ENCODE assay signal across 8 cellular contexts in genomic region chr1:110053557-110054428, GRCh38. TPM values are rescaled to one million over a fixed set of nuclear protein-coding genes. Genes with fewer than 3 reads are reported as not detected.
A peak's percentile ranks its signal among the peaks of the same experiment; 100 is the strongest.
DNase-seq lines count a peak whose midpoint lies in the region; ATAC-seq and TF ChIP-seq lines count a peak whose summit lies in the region.

No MANE protein-coding gene starts in this region.

- ATAC-seq in naive thymus-derived CD8-positive, alpha-beta T cell = peak; percentile 78 to 83
- ATAC-seq in GM21390 (IDR thresholded peaks at IDR 0.05; ENCODE audit: unreplicated experiment) = no peak

- H3K27me3 Mint-ChIP-seq in endothelial cell (ENCODE audit: unreplicated experiment) = peaks cover 7% of the 10 kb centered on the region
- H3K27me3 Mint-ChIP-seq in naive thymus-derived CD8-positive, alpha-beta T cell = no peaks in the 10 kb centered on the region

- POLR2A ChIA-PET in naive thymus-derived CD8-positive, alpha-beta T cell (lab: Charles Lee) = interaction anchor here (0.6 kb wide), 1 partner anchor 19 kb away, joined by 5 read pairs; no protein-coding TSS in a partner anchor

- no peak overlapping the region for H3K27ac Mint-ChIP-seq in endothelial cell (ENCODE audit: unreplicated experiment)
- H3K27ac Mint-ChIP-seq in naive thymus-derived CD8-positive, alpha-beta T cell = peak overlapping the region in 1 of 10 donors; percentile 38

- H3K27ac ChIP-seq in substantia nigra (ENCODE audit: low read depth, low read length, poor library complexity, severe bottlenecking) = no peak overlapping the region

- H3K4me1 Mint-ChIP-seq in endothelial cell (ENCODE audit: unreplicated experiment) = peaks cover 30% of the 10 kb centered on the region
- H3K4me1 Mint-ChIP-seq in naive thymus-derived CD8-positive, alpha-beta T cell = peaks cover 0 to 11% (median 3%) of the 10 kb centered on the region in 4 donors

- no peaks in the 10 kb centered on the region for H3K9me3 Mint-ChIP-seq in endothelial cell (ENCODE audit: unreplicated experiment)
- no peaks in the 10 kb centered on the region for H3K9me3 Mint-ChIP-seq in naive thymus-derived CD8-positive, alpha-beta T cell

- H3K4me3 Mint-ChIP-seq in endothelial cell (ENCODE audit: unreplicated experiment) = peak overlapping the region; percentile 57
- no peak overlapping the region for H3K4me3 Mint-ChIP-seq in naive thymus-derived CD8-positive, alpha-beta T cell

- H3K36me3 Mint-ChIP-seq in endothelial cell (ENCODE audit: low read depth, unreplicated experiment) = peaks cover 57% of the 10 kb centered on the region
- H3K36me3 Mint-ChIP-seq in naive thymus-derived CD8-positive, alpha-beta T cell = peaks cover 0 to 97% (median 15%) of the 10 kb centered on the region in 3 donors

- peak; percentile 89 for TF ChIP-seq CTCF in endothelial cell (IDR thresholded peaks at IDR 0.05; ENCODE audit: unreplicated experiment)

- DNase-seq in activated gamma-delta T cell treated with Interleukin-2 at 50 U/mL for 16 hours (peak; percentile 66), activated gamma-delta T cell (lab: John Stamatoyannopoulos, UW) (no peak), NCI-H2196 treated with DMSO at 0.1 percent for 48 hours (lab: John Stamatoyannopoulos, UW; ENCODE audit: unreplicated experiment) (peak; percentile 13), endothelial cell (ENCODE audit: low spot score) (peak; percentile 84), substantia nigra (lab: John Stamatoyannopoulos, UW) (peak in 41 of 49 donors; percentile 5 to 81 (median 48))
- peak; percentile 12 to 35 for DNase-seq in activated CD8-positive, alpha-beta memory T cell treated with anti-CD3 and anti-CD28 coated beads for 4 hours (ENCODE audit: low read depth in 2 of 2)
- peak; percentile 35 to 76 (median 60) for DNase-seq in naive thymus-derived CD8-positive, alpha-beta T cell

RNA-seq across cellular contexts. Expression of gene ALX3, which starts 16.7 kb away (rescaled TPM):
- total RNA-seq in endothelial cell (ENCODE audit: unreplicated experiment) = not detected
- not detected for total RNA-seq in naive thymus-derived CD8-positive, alpha-beta T cell
- polyA plus RNA-seq in naive thymus-derived CD8-positive, alpha-beta T cell = not detected

RNA-seq across cellular contexts. Expression of gene STRIP1, which starts 19.4 kb away (rescaled TPM):
- total RNA-seq in endothelial cell (ENCODE audit: unreplicated experiment) = 65.0 TPM
- 10 to 100 TPM; 75.7 to 86.5 TPM for total RNA-seq in naive thymus-derived CD8-positive, alpha-beta T cell
- polyA plus RNA-seq in naive thymus-derived CD8-positive, alpha-beta T cell = 10 to 100 TPM; 17.8 to 26.8 (median 18.7) TPM

RNA-seq across cellular contexts. Expression of gene UBL4B, which starts 58.5 kb away (rescaled TPM):
- not detected for total RNA-seq in endothelial cell (ENCODE audit: unreplicated experiment)
- not detected for total RNA-seq in naive thymus-derived CD8-positive, alpha-beta T cell
- not detected for polyA plus RNA-seq in naive thymus-derived CD8-positive, alpha-beta T cell
